8 cellular contexts compared by ENCODE assay signal in the genomic region with DNA sequence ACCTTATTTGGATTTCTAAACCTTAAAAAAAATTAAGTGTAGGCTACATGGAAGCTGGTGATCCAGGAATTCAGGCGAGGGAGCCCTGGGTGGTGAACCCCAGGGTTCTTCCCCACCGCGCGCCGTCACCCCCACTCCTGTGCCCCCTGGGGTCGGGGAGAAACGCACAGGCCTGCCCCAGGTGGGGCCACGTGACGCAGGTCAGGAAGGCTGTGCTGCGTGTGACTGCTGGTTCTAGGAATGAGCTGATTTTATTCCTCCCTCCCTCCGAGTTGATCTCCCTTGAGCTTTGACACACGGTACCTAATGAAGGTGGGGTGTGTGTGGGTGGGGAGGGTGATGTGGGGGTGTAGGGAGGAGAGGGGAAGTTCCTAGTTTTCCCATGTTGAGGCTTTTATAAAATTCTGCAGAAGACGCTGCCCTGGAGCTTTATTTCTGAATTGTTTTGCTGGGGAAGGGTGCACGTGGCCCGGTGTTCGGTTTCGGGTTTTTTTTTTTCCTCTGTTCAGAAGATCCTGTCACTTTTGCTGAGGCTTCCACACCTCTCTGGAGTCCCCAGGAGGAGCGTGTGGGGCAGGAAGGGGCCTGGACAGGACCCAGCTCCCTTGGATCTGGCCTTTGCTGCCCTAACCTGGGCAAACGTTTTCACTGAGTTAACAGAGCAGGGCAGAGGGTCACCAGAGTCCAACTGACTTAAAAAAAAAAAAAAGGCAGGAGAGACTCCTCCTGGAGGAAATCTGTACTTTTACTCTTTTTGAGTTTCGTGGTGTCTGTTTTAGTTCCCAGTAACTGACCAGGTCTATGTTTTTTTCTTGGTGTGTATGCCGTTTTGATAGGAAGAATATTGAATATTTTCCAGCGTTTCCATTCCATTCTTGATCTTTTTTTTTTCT. TPM values are rescaled to one million over a fixed set of nuclear protein-coding genes. Genes with fewer than 3 reads are reported as not detected.
DNase-seq lines count a peak whose midpoint lies in the region; ATAC-seq and TF ChIP-seq lines count a peak whose summit lies in the region.

No MANE protein-coding gene starts in this region.

- H3K27ac Mint-ChIP-seq in activated B cell treated with CpG ODN at 0.5 μM for 24 hours: peak overlapping the region; percentile 79
- H3K27ac Mint-ChIP-seq in naive thymus-derived CD4-positive, alpha-beta T cell: peak overlapping the region; percentile 79 to 96 (median 89)

- H3K4me1 ChIP-seq in effector memory CD4-positive, alpha-beta T cell (ENCODE audit: control insufficient read depth, insufficient read depth, low read length, poor library complexity, severe bottlenecking): peaks cover 8% of the 10 kb centered on the region
- H3K4me1 ChIP-seq in naive thymus-derived CD4-positive, alpha-beta T cell (ENCODE audit: control insufficient read depth in 2 of 2, insufficient read depth in 2 of 2, low read length in 2 of 2): peaks cover 13 to 27% of the 10 kb centered on the region in 2 donors
- no peaks in the 10 kb centered on the region for H3K4me1 ChIP-seq in aorta (ENCODE audit: control insufficient read depth in 1 of 2, insufficient read depth in 2 of 2, low read length in 2 of 2)

- CTCF ChIA-PET in activated B cell treated with CpG ODN at 0.5 μM for 24 hours (lab: Charles Lee): interaction anchor here (0.5 to 1.9 kb wide), 5 partner anchors 52 to 963 kb away, joined by 3 to 7 read pairs (median 5); no protein-coding TSS in a partner anchor
- CTCF ChIA-PET in naive thymus-derived CD4-positive, alpha-beta T cell (lab: Charles Lee): interaction anchor here (0.6 to 1.1 kb wide), 3 partner anchors 53 to 962 kb away, joined by 3 to 4 read pairs (median 3); no protein-coding TSS in a partner anchor

- H3K27me3 Mint-ChIP-seq in activated B cell treated with CpG ODN at 0.5 μM for 24 hours: no peaks in the 10 kb centered on the region
- peaks cover 0 to 12% (median 0%) of the 10 kb centered on the region in 5 donors for H3K27me3 Mint-ChIP-seq in naive thymus-derived CD4-positive, alpha-beta T cell

- ATAC-seq in activated B cell treated with CpG ODN at 0.5 μM for 24 hours (ENCODE audit: low read depth): peak; percentile 22
- ATAC-seq in naive thymus-derived CD4-positive, alpha-beta T cell: peak; percentile 33
- ATAC-seq in aorta (ENCODE audit: low FRiP score): no peak
- ATAC-seq in GM18907 (IDR thresholded peaks at IDR 0.05; ENCODE audit: unreplicated experiment): no peak

- no peaks in the 10 kb centered on the region for H3K36me3 ChIP-seq in effector memory CD4-positive, alpha-beta T cell (ENCODE audit: control insufficient read depth, insufficient read depth, low read length)
- peaks cover 0 to 9% (median 0%) of the 10 kb centered on the region in 3 experiments for H3K36me3 ChIP-seq in naive thymus-derived CD4-positive, alpha-beta T cell (ENCODE audit: control insufficient read depth in 2 of 3, insufficient read depth in 3 of 3, low read length in 3 of 3)
- no peaks in the 10 kb centered on the region for H3K36me3 ChIP-seq in aorta (ENCODE audit: control insufficient read depth in 1 of 2, insufficient read depth in 2 of 2, low read length in 1 of 2)

- intact Hi-C loops in activated B cell treated with CpG ODN at 0.5 μM for 24 hours (cut with micrococcal nuclease) (loop anchor here (5.0 to 10.0 kb wide), 7 partner anchors 347 to 1937 kb away; partner anchors contain the start of genes FBXO31, HSBP1, KIAA0513 and ZCCHC14), aorta (cut with DNase I) (loop anchor here in 1 of 2 donors (5.0 to 10.0 kb wide), 2 partner anchors 50 to 93 kb away; no protein-coding TSS in a partner anchor)
- intact Hi-C loops in naive thymus-derived CD4-positive, alpha-beta T cell (cut with micrococcal nuclease): loop anchor here (2.0 to 10.0 kb wide), 7 partner anchors 13 to 1835 kb away; partner anchors contain the start of genes COX4I1 (in 1 of the 2), EMC8 (in 1 of the 2), GINS2 (in 1 of the 2) and MAP1LC3B (in 1 of the 2)

- H3K27ac ChIP-seq in effector memory CD4-positive, alpha-beta T cell (ENCODE audit: insufficient read depth, low read length, poor library complexity, severe bottlenecking): peak overlapping the region; percentile 74
- H3K27ac ChIP-seq in naive thymus-derived CD4-positive, alpha-beta T cell (ENCODE audit: low read depth, low read length): peak overlapping the region; percentile 83
- peak overlapping the region in 1 of 2 donors; percentile 14 for H3K27ac ChIP-seq in aorta (ENCODE audit: low read depth in 1 of 2, low read length in 2 of 2)

- POLR2A ChIA-PET in activated B cell treated with CpG ODN at 0.5 μM for 24 hours (lab: Charles Lee): interaction anchor here (0.5 to 3.7 kb wide), 15 partner anchors 11 to 450 kb away, joined by 3 to 51 read pairs (median 6); partner anchors contain the start of gene GSE1
- POLR2A ChIA-PET in naive thymus-derived CD4-positive, alpha-beta T cell (lab: Charles Lee): interaction anchor here (0.6 to 1.2 kb wide), 3 partner anchors 18 to 59 kb away, joined by 3 to 5 read pairs (median 3); no protein-coding TSS in a partner anchor

- H3K36me3 Mint-ChIP-seq in activated B cell treated with CpG ODN at 0.5 μM for 24 hours (ENCODE audit: low read depth): peaks cover 16% of the 10 kb centered on the region
- H3K36me3 Mint-ChIP-seq in naive thymus-derived CD4-positive, alpha-beta T cell: peaks cover 0 to 6% (median 0%) of the 10 kb centered on the region in 5 donors

- H3K9me3 Mint-ChIP-seq in activated B cell treated with CpG ODN at 0.5 μM for 24 hours: no peaks in the 10 kb centered on the region
- no peaks in the 10 kb centered on the region for H3K9me3 Mint-ChIP-seq in naive thymus-derived CD4-positive, alpha-beta T cell

- H3K4me1 Mint-ChIP-seq in activated B cell treated with CpG ODN at 0.5 μM for 24 hours: peaks cover 61% of the 10 kb centered on the region
- H3K4me1 Mint-ChIP-seq in naive thymus-derived CD4-positive, alpha-beta T cell: peaks cover 20 to 46% (median 30%) of the 10 kb centered on the region in 7 donors

- H3K4me3 ChIP-seq in effector memory CD4-positive, alpha-beta T cell (ENCODE audit: insufficient read depth, low read depth, low read length, poor library complexity, severe bottlenecking): peak overlapping the region; percentile 96
- peak overlapping the region; percentile 84 for H3K4me3 ChIP-seq in naive thymus-derived CD4-positive, alpha-beta T cell (ENCODE audit: low read length)
- peak overlapping the region; percentile 74 to 83 for H3K4me3 ChIP-seq in aorta (ENCODE audit: low read length in 2 of 2)

- H3K27me3 ChIP-seq in effector memory CD4-positive, alpha-beta T cell (replicated peaks; ENCODE audit: control insufficient read depth, insufficient read depth, low read length, poor library complexity, severe bottlenecking): no peaks in the 10 kb centered on the region
- H3K27me3 ChIP-seq in naive thymus-derived CD4-positive, alpha-beta T cell (ENCODE audit: control insufficient read depth in 2 of 2, insufficient read depth in 2 of 2, low read length in 2 of 2): no peaks in the 10 kb centered on the region
- H3K27me3 ChIP-seq in aorta (ENCODE audit: control insufficient read depth in 1 of 2, insufficient read depth in 2 of 2, low read length in 1 of 2): no peaks in the 10 kb centered on the region

- H3K9me3 ChIP-seq in effector memory CD4-positive, alpha-beta T cell (ENCODE audit: control insufficient read depth, low read length): no peaks in the 10 kb centered on the region
- no peaks in the 10 kb centered on the region for H3K9me3 ChIP-seq in naive thymus-derived CD4-positive, alpha-beta T cell (ENCODE audit: control insufficient read depth in 2 of 3, low read length in 3 of 3)
- no peaks in the 10 kb centered on the region for H3K9me3 ChIP-seq in aorta (ENCODE audit: control insufficient read depth, low read length)

- H3K4me3 Mint-ChIP-seq in activated B cell treated with CpG ODN at 0.5 μM for 24 hours: peak overlapping the region; percentile 82
- peak overlapping the region; percentile 81 to 98 (median 90) for H3K4me3 Mint-ChIP-seq in naive thymus-derived CD4-positive, alpha-beta T cell

- peak; percentile 49 for DNase-seq in ELR (ENCODE audit: low read depth)
- DNase-seq in HT1080 (ENCODE audit: low read depth): peak; percentile 27
- DNase-seq in activated B cell treated with CpG ODN at 0.5 μM for 24 hours: peak; percentile 45
- DNase-seq in effector memory CD4-positive, alpha-beta T cell: peak in 2 of 3 donors; percentile 22 to 32
- DNase-seq in naive thymus-derived CD4-positive, alpha-beta T cell: peak in 7 of 9 donors; percentile 49 to 60 (median 54)
- DNase-seq in aorta: no peak
- DNase-seq in pons (ENCODE audit: low spot score): no peak

- WGBS in aorta, 2 donors: 13% methylated on average over 22 of the region's 22 CpGs

- no peak for TF ChIP-seq CTCF in activated B cell treated with CpG ODN at 0.5 μM for 24 hours (IDR thresholded peaks at IDR 0.05)

RNA-seq across cellular contexts. Expression of gene GSE1, which starts 55.8 kb away (rescaled TPM):
- 6.3 and 10.1 TPM in 2 replicates for total RNA-seq in HT1080 (2014; rRNA removed; shearing (Covaris generic))
- 4.2 and 5.0 TPM in 2 replicates for polyA plus RNA-seq in HT1080 (2015; cell fraction: cytosol; rRNA removed)
- 9.8 and 14.4 TPM in 2 replicates for polyA plus RNA-seq in HT1080 (2015; cell fraction: nucleus; rRNA removed)
- total RNA-seq in activated B cell treated with CpG ODN at 0.5 μM for 24 hours: 37.8 and 48.3 TPM in 2 replicates
- 10 to 100 TPM in 4 of 5 experiments, 1 to 10 TPM in 1; 8.7 to 69.2 (median 33.3) TPM for total RNA-seq in naive thymus-derived CD4-positive, alpha-beta T cell
- polyA plus RNA-seq in naive thymus-derived CD4-positive, alpha-beta T cell: under 1 TPM; 0.18 to 0.37 TPM
- total RNA-seq in aorta: 100 to 1,000 TPM in 1 of 2 donors, 10 to 100 TPM in 1; 59.7 to 111 TPM
- 10 to 100 TPM in 1 of 2 donors, 1 to 10 TPM in 1; 3.9 to 11.7 TPM for polyA plus RNA-seq in aorta

Comparison
In these comparisons a context has a peak if more than half of its experiments do, and no peak if none do; other contexts are left out.
1. DNase-seq: peak in ELR (single experiment), HT1080 (single experiment), activated B cell treated with CpG ODN at 0.5 μM for 24 hours (single experiment), effector memory CD4-positive, alpha-beta T cell (2 of 3) and naive thymus-derived CD4-positive, alpha-beta T cell (7 of 9); none in aorta (0 of 2) and pons (single experiment).
2. ATAC-seq: peak in activated B cell treated with CpG ODN at 0.5 μM for 24 hours (single experiment) and naive thymus-derived CD4-positive, alpha-beta T cell (single experiment); none in aorta (single experiment) and GM18907 (single experiment).
3. Peak in every context shown above with its lines, with median percentiles within 50 percentile points of each other: H3K4me3 ChIP-seq.